In the genomic region with DNA sequence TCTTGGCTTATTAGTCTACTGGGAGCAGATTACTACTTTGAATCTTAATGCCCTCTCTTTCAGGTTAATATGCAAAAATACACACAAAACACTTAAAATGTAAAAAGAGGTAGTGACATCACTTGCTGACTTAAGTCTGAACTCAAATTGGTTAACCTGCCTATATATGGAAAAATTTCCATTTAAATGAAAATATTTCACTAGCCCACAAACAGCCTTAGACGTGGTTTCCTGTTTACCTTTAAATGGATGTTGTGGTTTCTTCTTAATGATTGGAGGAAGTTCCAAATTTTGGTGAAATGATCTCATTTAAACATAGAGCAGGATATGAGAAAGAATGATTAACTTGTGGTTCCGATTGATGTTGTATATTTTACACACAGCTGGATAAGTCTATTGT, we compare ENCODE assay signal across 11 cellular contexts.
DNase-seq lines count a peak whose midpoint lies in the region; ATAC-seq lines count a peak whose summit lies in the region.
"Had no signal": no experiment of that assay in that cellular context is flagged by ENCODE, and none has a peak within 500 bp of the region (broad histone marks: within the 10 kb centered on the region; RNA-seq: fewer than 3 reads in every experiment).

No MANE protein-coding gene starts in this region.

- no peak overlapping the region for H3K27ac Mint-ChIP-seq in stimulated activated naive CD8-positive, alpha-beta T cell treated with anti-CD3 and anti-CD28 coated beads, Interleukin-15, amount 100 ng/mL, for 72 hours
- H3K27ac Mint-ChIP-seq: dendritic cell treated with granulocyte-macrophage colony-stimulating factor and Interleukin-4, amounts not matched to agents 40 ng/mL and 50 ng/mL, for 4 days; natural killer cell had no signal

- H3K27me3 Mint-ChIP-seq in stimulated activated naive CD8-positive, alpha-beta T cell treated with anti-CD3 and anti-CD28 coated beads, Interleukin-15, amount 100 ng/mL, for 72 hours = no peaks in the 10 kb centered on the region
- H3K27me3 Mint-ChIP-seq: dendritic cell treated with granulocyte-macrophage colony-stimulating factor and Interleukin-4, amounts not matched to agents 40 ng/mL and 50 ng/mL, for 4 days had no signal

- ATAC-seq in GM18867 (IDR thresholded peaks at IDR 0.05; ENCODE audit: unreplicated experiment) (peak; percentile 80), HG02763 (IDR thresholded peaks at IDR 0.05; ENCODE audit: unreplicated experiment) (peak; percentile 82), GM21526 (IDR thresholded peaks at IDR 0.05; ENCODE audit: low FRiP score, unreplicated experiment) (no peak)
- ATAC-seq in stimulated activated naive CD8-positive, alpha-beta T cell treated with anti-CD3 and anti-CD28 coated beads, Interleukin-15, amount 100 ng/mL, for 72 hours = no peak
- ATAC-seq: natural killer cell had no signal

- no peaks in the 10 kb centered on the region for H3K9me3 Mint-ChIP-seq in stimulated activated naive CD8-positive, alpha-beta T cell treated with anti-CD3 and anti-CD28 coated beads, Interleukin-15, amount 100 ng/mL, for 72 hours
- H3K9me3 Mint-ChIP-seq: natural killer cell had no signal

- no peak overlapping the region for H3K4me3 Mint-ChIP-seq in stimulated activated naive CD8-positive, alpha-beta T cell treated with anti-CD3 and anti-CD28 coated beads, Interleukin-15, amount 100 ng/mL, for 72 hours
- H3K4me3 Mint-ChIP-seq: dendritic cell treated with granulocyte-macrophage colony-stimulating factor and Interleukin-4, amounts not matched to agents 40 ng/mL and 50 ng/mL, for 4 days; natural killer cell had no signal

- no peaks in the 10 kb centered on the region for H3K4me1 Mint-ChIP-seq in stimulated activated naive CD8-positive, alpha-beta T cell treated with anti-CD3 and anti-CD28 coated beads, Interleukin-15, amount 100 ng/mL, for 72 hours
- H3K4me1 Mint-ChIP-seq: natural killer cell had no signal

- DNase-seq in NCI-H526 (lab: John Stamatoyannopoulos, UW) (peak; percentile 44 to 54), iris pigment epithelial cell (ENCODE audit: low read depth) (peak; percentile 66), occipital lobe (lab: John Stamatoyannopoulos, UW) (no peak)
- DNase-seq in activated CD4-positive, alpha-beta T cell treated with anti-CD3 and anti-CD28 coated beads, Interleukin-2, amount 50 U/mL, for 1 hour = no peak
- DNase-seq in stimulated activated naive CD8-positive, alpha-beta T cell treated with anti-CD3 and anti-CD28 coated beads, Interleukin-15, amount 100 ng/mL, for 72 hours = no peak
- DNase-seq: natural killer cell; stimulated activated naive CD4-positive, alpha-beta T cell treated with Interleukin-2 at 50 U/mL for 16 hours had no signal

Comparison
In these comparisons a context has a peak if more than half of its experiments do, and no peak if none do; other contexts are left out.
1. ATAC-seq: peak in GM18867 (single experiment) and HG02763 (single experiment); none in GM21526 (single experiment) and stimulated activated naive CD8-positive, alpha-beta T cell treated with anti-CD3 and anti-CD28 coated beads, Interleukin-15, amount 100 ng/mL, for 72 hours (single experiment).
2. DNase-seq: peak in NCI-H526 (2 of 2) and iris pigment epithelial cell (single experiment); none in activated CD4-positive, alpha-beta T cell treated with anti-CD3 and anti-CD28 coated beads, Interleukin-2, amount 50 U/mL, for 1 hour (single experiment), stimulated activated naive CD8-positive, alpha-beta T cell treated with anti-CD3 and anti-CD28 coated beads, Interleukin-15, amount 100 ng/mL, for 72 hours (0 of 2) and occipital lobe (single experiment).